14 cellular contexts compared by ENCODE assay signal in the genomic region with DNA sequence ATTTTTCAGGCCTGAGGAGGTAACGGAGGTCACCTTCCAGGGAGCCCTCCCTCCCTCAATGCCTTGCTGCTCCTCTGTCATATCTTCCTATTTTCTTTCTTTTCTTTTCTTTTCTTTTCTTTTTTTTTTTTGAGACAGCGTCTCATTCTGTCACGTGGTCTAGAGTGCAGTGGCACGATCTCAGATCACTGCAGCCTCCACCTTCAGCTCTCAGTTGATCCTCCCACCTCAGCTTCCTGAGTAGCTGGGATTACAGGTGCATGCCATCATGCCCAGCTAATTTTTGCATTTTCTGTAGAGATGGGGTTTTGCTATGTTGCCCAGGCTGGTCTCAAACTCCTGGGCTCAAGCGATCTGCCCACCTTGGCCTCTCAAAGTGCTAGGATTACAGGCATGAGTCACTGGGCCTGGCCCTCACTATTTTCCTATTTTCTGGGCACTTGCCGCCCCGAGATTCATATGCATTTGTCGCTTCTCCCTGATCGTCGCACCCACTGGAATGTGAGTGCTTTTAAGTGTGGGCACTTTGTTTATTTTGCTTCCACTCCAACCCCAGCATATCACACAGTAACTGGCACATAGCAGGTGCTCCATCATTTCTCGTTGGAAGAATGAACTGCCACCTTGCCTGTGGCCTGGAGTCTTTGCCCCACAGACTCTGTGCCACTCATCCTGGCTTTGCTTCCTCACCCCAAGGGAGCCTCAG. TPM values are rescaled to one million over a fixed set of nuclear protein-coding genes. Genes with fewer than 3 reads are reported as not detected.
DNase-seq lines count a peak whose midpoint lies in the region; ATAC-seq, FAIRE-seq and TF ChIP-seq lines count a peak whose summit lies in the region.
"Had no signal": no experiment of that assay in that cellular context is flagged by ENCODE, and none has a peak within 500 bp of the region (broad histone marks: within the 10 kb centered on the region; RNA-seq: fewer than 3 reads in every experiment).

No MANE protein-coding gene starts in this region.

- DNase-seq in A172 (ENCODE audit: low spot score) (peak; percentile 79), CD14-positive monocyte (ENCODE audit: low spot score) (no peak), lung (ENCODE audit: low spot score) (peak; percentile 65), HTR-8/SVneo (ENCODE audit: insufficient read length, low spot score) (no peak), AML-193 (lab: John Stamatoyannopoulos, UW) (no peak)
- no peak for DNase-seq in activated T-helper 1 cell treated with anti-CD3 and anti-CD28 coated beads, Interleukin-12 subunit alpha, Interleukin-12 subunit beta, Interleukin-2, Interleukin-4 antibody, amounts not matched to agents 30 ng/mL and 10 ng/mL and 1 ng/mL, durations not matched to agents 14 hours and 24 hours and 36 hours (ENCODE audit: low spot score)
- DNase-seq: central memory CD4-positive, alpha-beta T cell; gastrocnemius medialis; NCI-H1048; NCI-H2171; stimulated activated CD4-positive, alpha-beta T cell treated with anti-CD3 and anti-CD28 coated beads, Interleukin-4, amount 100 ng/mL, for 24 hours; uterus had no signal

- peaks cover 70 to 86% of the 10 kb centered on the region in 2 donors for H3K36me3 Mint-ChIP-seq in CD14-positive monocyte
- H3K36me3 Mint-ChIP-seq in activated T-helper 1 cell treated with anti-CD3 and anti-CD28 coated beads, Interleukin-12 subunit alpha, Interleukin-12 subunit beta, Interleukin-2, Interleukin-4 antibody, amounts not matched to agents 30 ng/mL and 10 ng/mL and 1 ng/mL, durations not matched to agents 14 hours and 24 hours and 36 hours (ENCODE audit: low read depth), result peaks cover 4% of the 10 kb centered on the region

- no peak for FAIRE-seq in HTR-8/SVneo (lab: Jason Lieb, UNC)

- peaks cover 0 to 2% (median 0%) of the 10 kb centered on the region in 7 donors for H3K9me3 Mint-ChIP-seq in CD14-positive monocyte
- no peaks in the 10 kb centered on the region for H3K9me3 Mint-ChIP-seq in activated T-helper 1 cell treated with anti-CD3 and anti-CD28 coated beads, Interleukin-12 subunit alpha, Interleukin-12 subunit beta, Interleukin-2, Interleukin-4 antibody, amounts not matched to agents 30 ng/mL and 10 ng/mL and 1 ng/mL, durations not matched to agents 14 hours and 24 hours and 36 hours

- no peak overlapping the region for H3K4me3 Mint-ChIP-seq in CD14-positive monocyte
- no peak overlapping the region for H3K4me3 Mint-ChIP-seq in activated T-helper 1 cell treated with anti-CD3 and anti-CD28 coated beads, Interleukin-12 subunit alpha, Interleukin-12 subunit beta, Interleukin-2, Interleukin-4 antibody, amounts not matched to agents 30 ng/mL and 10 ng/mL and 1 ng/mL, durations not matched to agents 14 hours and 24 hours and 36 hours

- WGBS in lung, 2 donors, result 71 to 79% methylated on average over 11 of the region's 11 CpGs

- intact Hi-C loops in CD14-positive monocyte (cut with micrococcal nuclease), result no loop called here
- intact Hi-C loops in activated T-helper 1 cell treated with anti-CD3 and anti-CD28 coated beads, Interleukin-12 subunit alpha, Interleukin-12 subunit beta, Interleukin-2, Interleukin-4 antibody, amounts not matched to agents 30 ng/mL and 10 ng/mL and 1 ng/mL, durations not matched to agents 14 hours and 24 hours and 36 hours (cut with micrococcal nuclease), result no loop called here

- peaks cover 14% of the 10 kb centered on the region for H3K4me1 Mint-ChIP-seq in CD14-positive monocyte
- H3K4me1 Mint-ChIP-seq in activated T-helper 1 cell treated with anti-CD3 and anti-CD28 coated beads, Interleukin-12 subunit alpha, Interleukin-12 subunit beta, Interleukin-2, Interleukin-4 antibody, amounts not matched to agents 30 ng/mL and 10 ng/mL and 1 ng/mL, durations not matched to agents 14 hours and 24 hours and 36 hours (ENCODE audit: low read depth), result peaks cover 50% of the 10 kb centered on the region

- peaks cover 0 to 1% (median 0%) of the 10 kb centered on the region in 3 donors for H3K27me3 Mint-ChIP-seq in CD14-positive monocyte (ENCODE audit: low read depth in 3 of 3)
- no peaks in the 10 kb centered on the region for H3K27me3 Mint-ChIP-seq in activated T-helper 1 cell treated with anti-CD3 and anti-CD28 coated beads, Interleukin-12 subunit alpha, Interleukin-12 subunit beta, Interleukin-2, Interleukin-4 antibody, amounts not matched to agents 30 ng/mL and 10 ng/mL and 1 ng/mL, durations not matched to agents 14 hours and 24 hours and 36 hours (ENCODE audit: insufficient read depth)

- TF ChIP-seq CTCF in CD14-positive monocyte (IDR thresholded peaks at IDR 0.05) (no peak), lung (IDR thresholded peaks at IDR 0.05; ENCODE audit: control extremely low read depth, extremely low read depth) (no peak)

- H3K27me3 ChIP-seq in lung (ENCODE audit: control insufficient read depth, insufficient read depth), result no peaks in the 10 kb centered on the region
- H3K27me3 ChIP-seq: gastrocnemius medialis, uterus had no signal

- peak overlapping the region in 4 of 7 donors; percentile 15 to 82 (median 56) for H3K27ac Mint-ChIP-seq in CD14-positive monocyte
- H3K27ac Mint-ChIP-seq in activated T-helper 1 cell treated with anti-CD3 and anti-CD28 coated beads, Interleukin-12 subunit alpha, Interleukin-12 subunit beta, Interleukin-2, Interleukin-4 antibody, amounts not matched to agents 30 ng/mL and 10 ng/mL and 1 ng/mL, durations not matched to agents 14 hours and 24 hours and 36 hours, result peak overlapping the region; percentile 32

- H3K4me1 ChIP-seq in lung (ENCODE audit: control insufficient read depth in 2 of 2, insufficient read depth in 2 of 2, low read length in 2 of 2), result peaks cover 0 to 8% of the 10 kb centered on the region in 2 donors
- H3K4me1 ChIP-seq: gastrocnemius medialis, uterus had no signal

- H3K4me3 ChIP-seq in lung, result no peak overlapping the region
- H3K4me3 ChIP-seq: gastrocnemius medialis, uterus had no signal

- peak overlapping the region in 1 of 2 donors; percentile 41 for H3K27ac ChIP-seq in lung (ENCODE audit: low read depth in 1 of 2, low read length in 1 of 2)
- H3K27ac ChIP-seq: gastrocnemius medialis, uterus had no signal

- ATAC-seq in lung (ENCODE audit: insufficient read depth, low FRiP score) (peak; percentile 68), GM18519 (IDR thresholded peaks at IDR 0.05; ENCODE audit: low FRiP score, unreplicated experiment) (no peak)
- ATAC-seq: gastrocnemius medialis, right cardiac atrium had no signal

- H3K9me3 ChIP-seq in lung (ENCODE audit: control insufficient read depth in 2 of 2, insufficient read depth in 1 of 2, low read length in 1 of 2), result no peaks in the 10 kb centered on the region
- H3K9me3 ChIP-seq: gastrocnemius medialis, uterus had no signal

- peaks cover 0 to 33% of the 10 kb centered on the region in 2 donors for H3K36me3 ChIP-seq in lung (ENCODE audit: control insufficient read depth in 2 of 2, insufficient read depth in 2 of 2, low read length in 2 of 2)
- H3K36me3 ChIP-seq: uterus had no signal

RNA-seq across cellular contexts. Expression of a gene that starts 31.7 kb away (rescaled TPM):
- 40.5 and 43.0 TPM in 2 replicates for total RNA-seq in A172 (2014; rRNA removed; shearing (Covaris generic))
- polyA plus RNA-seq in CD14-positive monocyte (10 to 100 TPM; 18.3 to 23.9 TPM), lung (10 to 100 TPM; 57.3 to 76.3 TPM)
- 3.7 and 4.6 TPM in 2 replicates for total RNA-seq in activated T-helper 1 cell treated with anti-CD3 and anti-CD28 coated beads, Interleukin-12 subunit alpha, Interleukin-12 subunit beta, Interleukin-2, Interleukin-4 antibody, amounts not matched to agents 30 ng/mL and 10 ng/mL and 1 ng/mL, durations not matched to agents 14 hours and 24 hours and 36 hours
- total RNA-seq in lung, result 10 to 100 TPM; 38.1 to 47.2 TPM

Comparison
In these comparisons a context has a peak if more than half of its experiments do, and no peak if none do; other contexts are left out.
1. DNase-seq: peak in A172 (single experiment) and lung (single experiment); none in CD14-positive monocyte (single experiment), activated T-helper 1 cell treated with anti-CD3 and anti-CD28 coated beads, Interleukin-12 subunit alpha, Interleukin-12 subunit beta, Interleukin-2, Interleukin-4 antibody, amounts not matched to agents 30 ng/mL and 10 ng/mL and 1 ng/mL, durations not matched to agents 14 hours and 24 hours and 36 hours (single experiment), HTR-8/SVneo (single experiment) and AML-193 (0 of 2).